Comparison of ENCODE assay signal across 14 cellular contexts in the genomic region with DNA sequence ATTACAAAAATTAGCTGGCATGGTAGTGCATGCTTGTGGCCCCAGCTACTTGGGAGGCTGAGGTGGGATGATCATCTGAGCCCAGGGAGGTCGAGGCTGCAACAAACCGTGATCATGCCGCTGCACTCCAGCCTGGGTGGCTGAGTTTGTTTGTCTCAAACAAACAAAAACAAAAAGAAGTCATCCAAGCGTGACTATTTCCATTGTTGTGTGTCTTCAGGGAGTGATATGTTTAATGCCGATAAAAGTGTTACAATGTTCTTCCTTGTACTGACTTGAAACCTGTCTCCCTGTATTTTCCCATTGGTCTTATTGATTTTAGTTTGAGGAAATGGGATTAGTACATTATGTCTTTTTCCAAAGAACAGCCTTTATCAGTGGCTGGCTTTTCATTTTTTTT.
A peak's percentile ranks its signal among the peaks of the same experiment; 100 is the strongest.
DNase-seq lines count a peak whose midpoint lies in the region; ATAC-seq and TF ChIP-seq lines count a peak whose summit lies in the region.
"Had no signal": no experiment of that assay in that cellular context is flagged by ENCODE, and none has a peak within 500 bp of the region (broad histone marks: within the 10 kb centered on the region; RNA-seq: fewer than 3 reads in every experiment).

No MANE protein-coding gene starts in this region.

- H3K27ac Mint-ChIP-seq in neural progenitor cell = no peak overlapping the region
- no peak overlapping the region for H3K27ac Mint-ChIP-seq in stimulated activated naive B cell treated with anti-CD40 and anti-IgM and Interleukin-4, amounts not matched to agents 10 μg/mL and 1 μg/mL and 100 μg/mL, for 72 hours
- H3K27ac Mint-ChIP-seq: CD8-positive, alpha-beta T cell had no signal

- no peaks in the 10 kb centered on the region for H3K36me3 Mint-ChIP-seq in neural progenitor cell
- no peaks in the 10 kb centered on the region for H3K36me3 Mint-ChIP-seq in stimulated activated naive B cell treated with anti-CD40 and anti-IgM and Interleukin-4, amounts not matched to agents 10 μg/mL and 1 μg/mL and 100 μg/mL, for 72 hours
- H3K36me3 Mint-ChIP-seq: CD8-positive, alpha-beta T cell had no signal

- no peak overlapping the region for H3K4me3 ChIP-seq in neural progenitor cell
- H3K4me3 ChIP-seq in heart left ventricle = no peak overlapping the region

- H3K4me2 ChIP-seq in neural progenitor cell = peak overlapping the region; percentile 6

- H3K27me3 ChIP-seq in neural progenitor cell (no peaks in the 10 kb centered on the region), heart left ventricle (no peaks in the 10 kb centered on the region)

- no peaks in the 10 kb centered on the region for H3K79me2 ChIP-seq in neural progenitor cell (ENCODE audit: low read depth)

- no peaks in the 10 kb centered on the region for H4K20me1 ChIP-seq in neural progenitor cell (ENCODE audit: low read depth)

- ATAC-seq in heart left ventricle = no peak
- ATAC-seq in stimulated activated naive B cell treated with anti-CD40 and anti-IgM and Interleukin-4, amounts not matched to agents 10 μg/mL and 1 μg/mL and 100 μg/mL, for 72 hours (replicated peaks) = no peak
- ATAC-seq: CD8-positive, alpha-beta T cell; Panc1 had no signal

- H3K27me3 Mint-ChIP-seq in neural progenitor cell (ENCODE audit: insufficient read depth, low read depth) = peaks cover 2% of the 10 kb centered on the region
- peaks cover 0 to 1% of the 10 kb centered on the region in 2 donors for H3K27me3 Mint-ChIP-seq in stimulated activated naive B cell treated with anti-CD40 and anti-IgM and Interleukin-4, amounts not matched to agents 10 μg/mL and 1 μg/mL and 100 μg/mL, for 72 hours

- no peaks in the 10 kb centered on the region for H3K9me3 ChIP-seq in neural progenitor cell (ENCODE audit: low read depth)
- no peaks in the 10 kb centered on the region for H3K9me3 ChIP-seq in heart left ventricle

- no peak overlapping the region for H3K27ac ChIP-seq in neural progenitor cell
- H3K27ac ChIP-seq in heart left ventricle = no peak overlapping the region

- H3K4me3 Mint-ChIP-seq in neural progenitor cell = no peak overlapping the region
- no peak overlapping the region for H3K4me3 Mint-ChIP-seq in stimulated activated naive B cell treated with anti-CD40 and anti-IgM and Interleukin-4, amounts not matched to agents 10 μg/mL and 1 μg/mL and 100 μg/mL, for 72 hours
- H3K4me3 Mint-ChIP-seq: CD8-positive, alpha-beta T cell had no signal

- no peaks in the 10 kb centered on the region for H3K9me3 Mint-ChIP-seq in neural progenitor cell
- no peaks in the 10 kb centered on the region for H3K9me3 Mint-ChIP-seq in stimulated activated naive B cell treated with anti-CD40 and anti-IgM and Interleukin-4, amounts not matched to agents 10 μg/mL and 1 μg/mL and 100 μg/mL, for 72 hours
- H3K9me3 Mint-ChIP-seq: CD8-positive, alpha-beta T cell had no signal

- H2AFZ ChIP-seq in neural progenitor cell (replicated peaks) = no peak overlapping the region

- H3K4me1 ChIP-seq in neural progenitor cell = peaks cover 31% of the 10 kb centered on the region
- peaks cover 4 to 47% (median 22%) of the 10 kb centered on the region in 12 donors for H3K4me1 ChIP-seq in heart left ventricle

- DNase-seq in NCI-H146 (lab: John Stamatoyannopoulos, UW) (peak; percentile 36), NCI-H146 treated with DMSO at 0.1 percent for 48 hours (lab: John Stamatoyannopoulos, UW; ENCODE audit: unreplicated experiment) (no peak), DMS53 treated with DMSO at 0.1 percent for 48 hours (lab: John Stamatoyannopoulos, UW; ENCODE audit: unreplicated experiment) (peak; percentile 79), NCI-H774 (lab: John Stamatoyannopoulos, UW) (peak; percentile 57), neural progenitor cell (ENCODE audit: low spot score) (peak; percentile 53), heart left ventricle (no peak)
- no peak for DNase-seq in stimulated activated naive B cell treated with anti-CD40 and anti-IgM and Interleukin-4, amounts not matched to agents 10 μg/mL and 1 μg/mL and 100 μg/mL, for 72 hours
- DNase-seq in activated T-cell treated with anti-CD3 and anti-CD28 coated beads, Interleukin-2, amount 50 U/mL, for 1 hour = no peak
- DNase-seq: 8988T; CD8-positive, alpha-beta T cell; MV-4-11; NCI-H2081 treated with DMSO at 0.1 percent for 48 hours; NCI-H446 treated with DMSO at 0.1 percent for 48 hours had no signal

- H3F3A ChIP-seq in neural progenitor cell (ENCODE audit: low read depth) = peaks cover 18% of the 10 kb centered on the region

- H3K36me3 ChIP-seq in neural progenitor cell = no peaks in the 10 kb centered on the region
- no peaks in the 10 kb centered on the region for H3K36me3 ChIP-seq in heart left ventricle

- peaks cover 47% of the 10 kb centered on the region for H3K4me1 Mint-ChIP-seq in neural progenitor cell
- peaks cover 2 to 10% of the 10 kb centered on the region in 2 donors for H3K4me1 Mint-ChIP-seq in stimulated activated naive B cell treated with anti-CD40 and anti-IgM and Interleukin-4, amounts not matched to agents 10 μg/mL and 1 μg/mL and 100 μg/mL, for 72 hours

- intact Hi-C loops in heart left ventricle (cut with DNase I) = loop anchor here in 5 of 10 donors (5.0 to 10.0 kb wide), 3 partner anchors 108 to 168 kb away; a partner anchor contains a TSS

- 88 to 97% (median 95%) methylated on average over 5 of the region's 5 CpGs for WGBS in heart left ventricle, 4 donors

- no peak for TF ChIP-seq POLR2A in heart left ventricle (IDR thresholded peaks at IDR 0.05)

- no peak for TF ChIP-seq CTCF in neural progenitor cell (IDR thresholded peaks at IDR 0.05)
- TF ChIP-seq CTCF in heart left ventricle (IDR thresholded peaks at IDR 0.05) = no peak

- no peak overlapping the region for H3K9ac ChIP-seq in neural progenitor cell

Comparison
In these comparisons a context has a peak if more than half of its experiments do, and no peak if none do; other contexts are left out.
1. DNase-seq: peak in NCI-H146 (single experiment), DMS53 treated with DMSO at 0.1 percent for 48 hours (single experiment), NCI-H774 (single experiment) and neural progenitor cell (single experiment); none in NCI-H146 treated with DMSO at 0.1 percent for 48 hours (single experiment), heart left ventricle (0 of 5), stimulated activated naive B cell treated with anti-CD40 and anti-IgM and Interleukin-4, amounts not matched to agents 10 μg/mL and 1 μg/mL and 100 μg/mL, for 72 hours (single experiment) and activated T-cell treated with anti-CD3 and anti-CD28 coated beads, Interleukin-2, amount 50 U/mL, for 1 hour (single experiment).